18 cellular contexts compared by ENCODE assay signal in the genomic region with DNA sequence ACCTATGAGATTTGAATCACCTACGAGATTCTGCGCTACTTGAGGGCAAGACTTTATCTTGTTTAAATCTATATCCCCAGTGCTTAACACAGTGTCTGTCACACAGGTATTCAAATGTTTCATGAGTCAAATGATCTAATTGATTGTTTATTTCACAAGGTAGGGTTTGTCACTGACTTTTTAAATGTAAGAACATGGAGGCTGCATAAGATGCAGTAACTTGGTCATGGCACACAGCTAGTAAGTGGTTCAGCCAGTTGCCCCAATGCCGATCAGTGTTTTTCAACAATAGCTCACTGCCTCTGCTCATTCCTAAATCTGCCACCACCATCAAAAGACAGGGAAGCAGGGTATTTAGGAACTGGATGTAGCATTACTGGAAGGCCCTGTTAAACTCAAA. TPM values are rescaled to one million over a fixed set of nuclear protein-coding genes. Genes with fewer than 3 reads are reported as not detected.
DNase-seq lines count a peak whose midpoint lies in the region; ATAC-seq and TF ChIP-seq lines count a peak whose summit lies in the region.
"Had no signal": no experiment of that assay in that cellular context is flagged by ENCODE, and none has a peak within 500 bp of the region (broad histone marks: within the 10 kb centered on the region; RNA-seq: fewer than 3 reads in every experiment).

No MANE protein-coding gene starts in this region.

- no peaks in the 10 kb centered on the region for H3K79me1 ChIP-seq in mesendoderm (ENCODE audit: low read length)

- TF ChIP-seq POLR2A in esophagus muscularis mucosa (IDR thresholded peaks at IDR 0.05; ENCODE audit: low read depth), result no peak

- no peak overlapping the region for H2AK5ac ChIP-seq in mesendoderm (ENCODE audit: low read length)

- H3K9me3 ChIP-seq in SJSA1 (replicated peaks) (no peaks in the 10 kb centered on the region), esophagus muscularis mucosa (no peaks in the 10 kb centered on the region)
- H3K9me3 ChIP-seq: A549 had no signal

- no peaks in the 10 kb centered on the region for H3K79me2 ChIP-seq in mesendoderm (ENCODE audit: control insufficient read depth, insufficient read depth, low read length)

- no peak overlapping the region for H2BK5ac ChIP-seq in mesendoderm (ENCODE audit: low read length)

- H4K8ac ChIP-seq in mesendoderm (ENCODE audit: low read depth, low read length), result no peak overlapping the region

- no peak overlapping the region for H2BK15ac ChIP-seq in mesendoderm (replicated peaks; ENCODE audit: low read depth)

- intact Hi-C loops in Calu3 (cut with micrococcal nuclease; ENCODE audit: unreplicated experiment) (no loop called here), esophagus muscularis mucosa (cut with DNase I) (no loop called here)

- no peaks in the 10 kb centered on the region for H3K9me3 Mint-ChIP-seq in Calu3 (ENCODE audit: low read depth, unreplicated experiment)
- H3K9me3 Mint-ChIP-seq in activated T-cell treated with anti-CD3 and anti-CD28 coated beads, Interleukin-2, amount 50 U/mL, for 4 hours, result no peaks in the 10 kb centered on the region

- DNase-seq in Calu3, result no peak
- no peak for DNase-seq in SJSA1 (ENCODE audit: low read depth in 1 of 2, low spot score in 2 of 2)
- peak; percentile 62 for DNase-seq in esophagus muscularis mucosa (ENCODE audit: extremely low spot score)
- no peak for DNase-seq in NCI-H2227 treated with DMSO at 0.1 percent for 48 hours (lab: John Stamatoyannopoulos, UW)
- no peak for DNase-seq in mesendoderm
- DNase-seq in activated T-cell treated with anti-CD3 and anti-CD28 coated beads, Interleukin-2, amount 50 U/mL, for 4 hours, result no peak
- DNase-seq: COR-L47, KBM-7, NCI-H1048, NCI-H748 treated with DMSO at 0.1 percent for 48 hours had no signal

- H3K4me1 ChIP-seq in SJSA1 (replicated peaks) (peaks cover 18% of the 10 kb centered on the region), esophagus muscularis mucosa (peaks cover 0 to 6% (median 0%) of the 10 kb centered on the region in 4 donors), mesendoderm (ENCODE audit: control insufficient read depth, low read depth, low read length) (no peaks in the 10 kb centered on the region)

- H3K27me3 ChIP-seq in SJSA1 (replicated peaks) (no peaks in the 10 kb centered on the region), esophagus muscularis mucosa (no peaks in the 10 kb centered on the region), mesendoderm (ENCODE audit: insufficient read depth, low read length, poor library complexity) (no peaks in the 10 kb centered on the region)

- H3K4me2 ChIP-seq in mesendoderm (ENCODE audit: low read length), result no peak overlapping the region
- H3K4me2 ChIP-seq: A549 had no signal

- H3K4ac ChIP-seq in mesendoderm (ENCODE audit: low read depth, low read length), result no peak overlapping the region

- H2BK120ac ChIP-seq in mesendoderm (ENCODE audit: low read depth, low read length), result no peak overlapping the region

- no peak overlapping the region for H3K56ac ChIP-seq in mesendoderm (ENCODE audit: low read length)

- TF ChIP-seq CTCF in Calu3 (IDR thresholded peaks at IDR 0.05; ENCODE audit: unreplicated experiment), result no peak
- no peak for TF ChIP-seq CTCF in esophagus muscularis mucosa (IDR thresholded peaks at IDR 0.05)

- no peak overlapping the region for H4K5ac ChIP-seq in mesendoderm (ENCODE audit: low read length)

- no peak overlapping the region for H3K18ac ChIP-seq in mesendoderm (ENCODE audit: low read length)

- H3K27me3 Mint-ChIP-seq in Calu3 (ENCODE audit: unreplicated experiment), result no peaks in the 10 kb centered on the region
- peaks cover 8% of the 10 kb centered on the region for H3K27me3 Mint-ChIP-seq in activated T-cell treated with anti-CD3 and anti-CD28 coated beads, Interleukin-2, amount 50 U/mL, for 4 hours (ENCODE audit: low read depth)

- H3K9ac ChIP-seq in mesendoderm (ENCODE audit: low read length), result no peak overlapping the region

- no peak for ATAC-seq in HG03469 (IDR thresholded peaks at IDR 0.05; ENCODE audit: unreplicated experiment)
- no peak for ATAC-seq in activated T-cell treated with anti-CD3 and anti-CD28 coated beads, Interleukin-2, amount 50 U/mL, for 4 hours
- ATAC-seq: A549, GM12878, HCT116, Right ventricle myocardium inferior had no signal

- no peak overlapping the region for H3K23ac ChIP-seq in mesendoderm (ENCODE audit: low read length)

- H3K4me3 Mint-ChIP-seq in Calu3 (ENCODE audit: low read depth, unreplicated experiment), result no peak overlapping the region
- no peak overlapping the region for H3K4me3 Mint-ChIP-seq in activated T-cell treated with anti-CD3 and anti-CD28 coated beads, Interleukin-2, amount 50 U/mL, for 4 hours
- H3K4me3 Mint-ChIP-seq: CD14-positive monocyte had no signal

- 96% methylated on average over 3 of the region's 3 CpGs for WGBS in esophagus muscularis mucosa
- no CpG with 5 or more reads among the region's 3 CpGs for WGBS in mesendoderm (ENCODE audit: extremely low coverage, insufficient coverage, low lambda C conversion rate)

- CTCF ChIA-PET in Calu3 (lab: Charles Lee), result interaction anchor here (0.6 to 1.1 kb wide), 6 partner anchors 8 to 1047 kb away, joined by 3 to 6 read pairs (median 3); no protein-coding TSS in a partner anchor

- H3K4me3 ChIP-seq in SJSA1 (no peak overlapping the region), esophagus muscularis mucosa (no peak overlapping the region), skin epidermis (no peak overlapping the region), mesendoderm (ENCODE audit: low read length) (no peak overlapping the region)
- H3K4me3 ChIP-seq: A549, GM12878 had no signal

- H3K27ac ChIP-seq in SJSA1, result peak overlapping the region; percentile 83
- no peak overlapping the region for H3K27ac ChIP-seq in esophagus muscularis mucosa (replicated peaks in 1 of 4)
- peak overlapping the region in 16 of 21 experiments; percentile 10 to 75 (median 57) for H3K27ac ChIP-seq in skin epidermis
- no peak overlapping the region for H3K27ac ChIP-seq in mesendoderm (ENCODE audit: low read depth, low read length)
- H3K27ac ChIP-seq: HL-60 had no signal

- peaks cover 33% of the 10 kb centered on the region for H3K4me1 Mint-ChIP-seq in Calu3 (ENCODE audit: low read depth, unreplicated experiment)
- no peaks in the 10 kb centered on the region for H3K4me1 Mint-ChIP-seq in activated T-cell treated with anti-CD3 and anti-CD28 coated beads, Interleukin-2, amount 50 U/mL, for 4 hours (ENCODE audit: low read depth)

- BruUV-seq in Calu3 (replicated peaks; lab: Mats Ljungman, UMichigan), result no TSS peak

- no peak for TF ChIP-seq EP300 in esophagus muscularis mucosa (IDR thresholded peaks at IDR 0.05)

- no peaks in the 10 kb centered on the region for H3K36me3 Mint-ChIP-seq in Calu3 (ENCODE audit: insufficient read depth, unreplicated experiment)
- H3K36me3 Mint-ChIP-seq in activated T-cell treated with anti-CD3 and anti-CD28 coated beads, Interleukin-2, amount 50 U/mL, for 4 hours (ENCODE audit: insufficient read depth), result no peaks in the 10 kb centered on the region
- H3K36me3 Mint-ChIP-seq: CD14-positive monocyte had no signal

- H3K27ac Mint-ChIP-seq in Calu3 (ENCODE audit: unreplicated experiment), result peak overlapping the region; percentile 25
- H3K27ac Mint-ChIP-seq: CD14-positive monocyte had no signal

- H3K36me3 ChIP-seq in SJSA1 (no peaks in the 10 kb centered on the region), esophagus muscularis mucosa (no peaks in the 10 kb centered on the region), mesendoderm (ENCODE audit: control insufficient read depth, insufficient read depth, low read length) (no peaks in the 10 kb centered on the region)

RNA-seq across cellular contexts. Expression of a gene that starts 42.4 kb away (rescaled TPM):
- 26.6 TPM in 2 replicates for total RNA-seq in Calu3 (2022)
- 11.7 and 16.4 TPM in 2 replicates for total RNA-seq in SJSA1 (2014; rRNA removed; shearing (Covaris generic))
- 10 to 100 TPM; 10.4 to 13.0 (median 12.6) TPM for total RNA-seq in esophagus muscularis mucosa
- 6.6 TPM for polyA plus RNA-seq in mesendoderm (2013, experiment 1 of 2)
- 6.9 TPM for polyA plus RNA-seq in mesendoderm (2013, experiment 2 of 2)
- 1 to 10 TPM in 1 of 3 donors, under 1 TPM in 2; 0.78 to 1.9 (median 0.79) TPM for total RNA-seq in activated T-cell treated with anti-CD3 and anti-CD28 coated beads, Interleukin-2, amount 50 U/mL, for 4 hours

Comparison
In these comparisons a context has a peak if more than half of its experiments do, and no peak if none do; other contexts are left out.
1. H3K27ac ChIP-seq: peak in SJSA1 (single experiment) and skin epidermis (16 of 21); none in esophagus muscularis mucosa (0 of 4) and mesendoderm (single experiment).